Comparison of ENCODE assay signal across 17 cellular contexts in the genomic region with DNA sequence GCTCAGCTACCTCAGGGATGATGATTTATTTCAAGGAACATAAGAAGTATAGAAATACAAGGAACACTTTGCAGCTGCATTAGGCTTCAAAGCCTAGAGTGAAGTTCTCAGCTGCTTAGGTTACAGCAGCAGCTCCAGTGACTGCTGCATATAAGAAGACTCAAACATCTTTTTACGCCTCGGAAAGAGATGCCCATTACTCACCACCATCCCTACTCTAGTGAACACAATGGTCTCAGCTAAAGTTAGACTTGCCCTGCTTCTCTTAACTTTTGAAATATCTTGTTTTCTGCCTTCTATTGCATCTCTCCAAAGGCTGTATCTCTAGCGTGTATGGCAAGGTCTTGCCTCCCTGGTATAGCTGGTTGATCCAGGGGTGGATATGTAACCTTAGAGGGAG.
DNase-seq lines count a peak whose midpoint lies in the region; ATAC-seq and TF ChIP-seq lines count a peak whose summit lies in the region.
"Had no signal": no experiment of that assay in that cellular context is flagged by ENCODE, and none has a peak within 500 bp of the region (broad histone marks: within the 10 kb centered on the region; RNA-seq: fewer than 3 reads in every experiment).

No MANE protein-coding gene starts in this region.

- H3K27me3 Mint-ChIP-seq in nephron (ENCODE audit: low read depth) = no peaks in the 10 kb centered on the region
- H3K27me3 Mint-ChIP-seq: CD4-positive, alpha-beta memory T cell had no signal

- CTCF ChIA-PET in OCI-LY7 (lab: Charles Lee; ENCODE audit: unreplicated experiment) = no interaction called here

- no TSS peak for BruUV-seq in OCI-LY7 (replicated peaks; lab: Mats Ljungman, UMichigan)

- POLR2A ChIA-PET in OCI-LY7 (lab: Charles Lee) = no interaction called here

- H3K9me2 ChIP-seq in Karpas-422 (replicated peaks; ENCODE audit: insufficient read depth, low read length) = no peaks in the 10 kb centered on the region
- H3K9me2 ChIP-seq in OCI-LY1 (ENCODE audit: low read depth, low read length) = no peaks in the 10 kb centered on the region
- no peaks in the 10 kb centered on the region for H3K9me2 ChIP-seq in OCI-LY7 (ENCODE audit: insufficient read depth, low read length)

- H3K4me3 ChIP-seq in Karpas-422 (ENCODE audit: low read length) (peak overlapping the region; percentile 33), OCI-LY1 (ENCODE audit: low read depth, low read length, poor library complexity, severe bottlenecking) (no peak overlapping the region), OCI-LY7 (ENCODE audit: low read depth, low read length, poor library complexity, severe bottlenecking) (no peak overlapping the region)
- H3K4me3 ChIP-seq: GM23338 had no signal

- H3K4me2 ChIP-seq in Karpas-422 (ENCODE audit: low read depth, low read length, poor library complexity, severe bottlenecking) = peak overlapping the region; percentile 65
- 0 out of 2 replicates have a peak overlapping the region, but pooled peaks have one; percentile 11 for H3K4me2 ChIP-seq in OCI-LY1 (ENCODE audit: low read length)
- H3K4me2 ChIP-seq in OCI-LY7 (ENCODE audit: low read length) = no peak overlapping the region
- H3K4me2 ChIP-seq: GM23338 had no signal

- no peak overlapping the region for H3K4me3 Mint-ChIP-seq in nephron
- H3K4me3 Mint-ChIP-seq: CD4-positive, alpha-beta memory T cell; GM23338; H9 had no signal

- no peaks in the 10 kb centered on the region for H3K79me2 ChIP-seq in Karpas-422 (ENCODE audit: low read length)
- H3K79me2 ChIP-seq in OCI-LY1 (ENCODE audit: insufficient read depth, low read length) = no peaks in the 10 kb centered on the region
- no peaks in the 10 kb centered on the region for H3K79me2 ChIP-seq in OCI-LY7 (ENCODE audit: insufficient read depth, low read depth, low read length)

- H3K27me3 ChIP-seq in Karpas-422 (ENCODE audit: low read length) = no peaks in the 10 kb centered on the region
- no peaks in the 10 kb centered on the region for H3K27me3 ChIP-seq in OCI-LY1 (ENCODE audit: insufficient read depth, low read length)

- no peak for ATAC-seq in HG03521 (IDR thresholded peaks at IDR 0.05; ENCODE audit: unreplicated experiment)
- ATAC-seq: GM23338, HCT116 had no signal

- intact Hi-C loops in OCI-LY7 (cut with micrococcal nuclease; ENCODE audit: unreplicated experiment) = no loop called here

- H3K4me1 ChIP-seq in Karpas-422 (ENCODE audit: low read length) (peaks cover 73% of the 10 kb centered on the region), OCI-LY1 (ENCODE audit: insufficient read depth, low read length, severe bottlenecking) (peaks cover 36% of the 10 kb centered on the region), OCI-LY7 (ENCODE audit: insufficient read depth, low read length, poor library complexity, severe bottlenecking) (no peaks in the 10 kb centered on the region)

- H2AFZ ChIP-seq in Karpas-422 (ENCODE audit: low read length) (no peak overlapping the region), OCI-LY1 (ENCODE audit: low read length) (no peak overlapping the region), OCI-LY7 (ENCODE audit: low read length) (no peak overlapping the region)
- H2AFZ ChIP-seq: GM23338 had no signal

- H3K4me1 Mint-ChIP-seq in nephron = peaks cover 17% of the 10 kb centered on the region
- H3K4me1 Mint-ChIP-seq: CD4-positive, alpha-beta memory T cell had no signal

- H3K9me3 Mint-ChIP-seq in nephron = no peaks in the 10 kb centered on the region
- H3K9me3 Mint-ChIP-seq: GM23338, H9 had no signal

- H3K36me3 Mint-ChIP-seq in nephron (ENCODE audit: low read depth) = no peaks in the 10 kb centered on the region
- H3K36me3 Mint-ChIP-seq: CD4-positive, alpha-beta memory T cell had no signal

- peak; percentile 59 for DNase-seq in Karpas-422
- DNase-seq in left kidney (ENCODE audit: low read depth, low spot score) = peak; percentile 35
- DNase-seq in OCI-LY7 (ENCODE audit: low spot score) = no peak
- DNase-seq in activated gamma-delta T cell treated with Interleukin-2 at 50 U/mL for 16 hours = no peak
- no peak for DNase-seq in NCI-H446 (lab: John Stamatoyannopoulos, UW)
- DNase-seq: C1 segment of cervical spinal cord; Calu3; CD4-positive, alpha-beta memory T cell; COR-L47; DMS79; GF-D8; H9 had no signal

- H3K36me3 ChIP-seq in Karpas-422 (ENCODE audit: insufficient read depth, low read length) = peaks cover 6% of the 10 kb centered on the region; the same call in 1 of the 2 replicates
- no peaks in the 10 kb centered on the region for H3K36me3 ChIP-seq in OCI-LY1 (ENCODE audit: insufficient read depth, low read length)
- no peaks in the 10 kb centered on the region for H3K36me3 ChIP-seq in OCI-LY7 (ENCODE audit: insufficient read depth, low read length)

- peak overlapping the region in 2 of 3 experiments; percentile 0 to 44 for H3K27ac Mint-ChIP-seq in nephron
- H3K27ac Mint-ChIP-seq: CD4-positive, alpha-beta memory T cell; GM23338; H9 had no signal

- H3K9me3 ChIP-seq in Karpas-422 (ENCODE audit: low read length) = peaks cover 4% of the 10 kb centered on the region; the same call in 1 of the 2 replicates
- H3K9me3 ChIP-seq in OCI-LY1 (ENCODE audit: low read length) = no peaks in the 10 kb centered on the region
- no peaks in the 10 kb centered on the region for H3K9me3 ChIP-seq in OCI-LY7 (ENCODE audit: low read length)

- peak overlapping the region; percentile 64 for H3K9ac ChIP-seq in Karpas-422 (ENCODE audit: low read length)
- H3K9ac ChIP-seq in OCI-LY1 (ENCODE audit: low read length) = 0 out of 2 replicates have a peak overlapping the region, but pooled peaks have one; percentile 5

- H4K20me1 ChIP-seq in Karpas-422 (ENCODE audit: insufficient read depth, low read depth, low read length) = no peaks in the 10 kb centered on the region
- H4K20me1 ChIP-seq in OCI-LY1 (ENCODE audit: insufficient read depth, low read length) = no peaks in the 10 kb centered on the region
- H4K20me1 ChIP-seq in OCI-LY7 (ENCODE audit: insufficient read depth, low read length) = no peaks in the 10 kb centered on the region

- H3K27ac ChIP-seq in Karpas-422 (ENCODE audit: low read length) = peak overlapping the region; percentile 97
- peak overlapping the region; percentile 48 for H3K27ac ChIP-seq in OCI-LY1 (ENCODE audit: low read depth, low read length, poor library complexity, severe bottlenecking)
- no peak overlapping the region for H3K27ac ChIP-seq in OCI-LY7 (ENCODE audit: low read depth, low read length, poor library complexity, severe bottlenecking)

- TF ChIP-seq CTCF in OCI-LY1 (IDR thresholded peaks at IDR 0.05; ENCODE audit: low read length) (no peak), nephron (IDR thresholded peaks at IDR 0.05; ENCODE audit: unreplicated experiment in 3 of 3) (no peak), OCI-LY7 (conservative IDR thresholded peaks at IDR 0.05; ENCODE audit: low read length) (no peak)

- no peaks in the 10 kb centered on the region for H3F3A ChIP-seq in OCI-LY1 (ENCODE audit: insufficient read depth, low read length)

Comparison
In these comparisons a context has a peak if more than half of its experiments do, and no peak if none do; other contexts are left out.
1. DNase-seq: peak in Karpas-422 (single experiment) and left kidney (single experiment); none in OCI-LY7 (single experiment), activated gamma-delta T cell treated with Interleukin-2 at 50 U/mL for 16 hours (single experiment) and NCI-H446 (0 of 2).